In genomic region chrX:102995316-102995715, GRCh38 we compare ENCODE assay signal across 22 cellular contexts. TPM values are rescaled to one million over a fixed set of nuclear protein-coding genes. Genes with fewer than 3 reads are reported as not detected.
"Had no signal": no experiment of that assay in that cellular context is flagged by ENCODE, and none has a peak within 500 bp of the region (broad histone marks: within the 10 kb centered on the region; RNA-seq: fewer than 3 reads in every experiment).

No MANE protein-coding gene starts in this region.

- FAIRE-seq: colon, TTC549 had no signal

- H3K27ac ChIP-seq: Peyer's patch, VCaP had no signal

- ATAC-seq: activated T-cell treated with anti-CD3 and anti-CD28 coated beads, Interleukin-2, amount 50 U/mL, for 4 hours; T-helper 17 cell had no signal

- DNase-seq: activated CD4-positive, alpha-beta memory T cell treated with anti-CD3 and anti-CD28 coated beads for 36 hours; activated CD4-positive, alpha-beta T cell treated with anti-CD3 and anti-CD28 coated beads, Interleukin-2, amount 10 ng/mL, durations not matched to agents 7 days and 5 days; activated CD4-positive, CD25-positive, alpha-beta regulatory T cell; activated CD8-positive, alpha-beta memory T cell treated with anti-CD3 and anti-CD28 coated beads for 24 hours; activated effector memory CD4-positive, alpha-beta T cell treated with anti-CD3 and anti-CD28 coated beads, Interleukin-2, amount 50 U/mL, for 16 hours; activated naive CD4-positive, alpha-beta T cell treated with Interleukin-2 at 50 U/mL for 16 hours; activated T-cell treated with anti-CD3 and anti-CD28 coated beads, Interleukin-2, amount 50 U/mL, for 4 hours; cerebellar nuclear complex; NCI-H1048; NCI-H146; NCI-H187 treated with DMSO at 0.1 percent for 48 hours; NCI-H2081 treated with DMSO at 0.1 percent for 48 hours; NCI-H446; NCI-H524; Peyer's patch; SHP77; T-helper 17 cell; T-helper 9 cell had no signal

- H3K4me3 ChIP-seq: Peyer's patch had no signal

- H3K4me1 ChIP-seq: Peyer's patch had no signal

- H3K9me3 ChIP-seq: Peyer's patch had no signal

RNA-seq across cellular contexts. Expression of gene RAB40AL, which starts 58.2 kb away (rescaled TPM):
- total RNA-seq: activated CD4-positive, alpha-beta memory T cell treated with anti-CD3 and anti-CD28 coated beads for 36 hours; SK-MEL-5 had no signal
